18 cellular contexts compared by ENCODE assay signal in the genomic region with DNA sequence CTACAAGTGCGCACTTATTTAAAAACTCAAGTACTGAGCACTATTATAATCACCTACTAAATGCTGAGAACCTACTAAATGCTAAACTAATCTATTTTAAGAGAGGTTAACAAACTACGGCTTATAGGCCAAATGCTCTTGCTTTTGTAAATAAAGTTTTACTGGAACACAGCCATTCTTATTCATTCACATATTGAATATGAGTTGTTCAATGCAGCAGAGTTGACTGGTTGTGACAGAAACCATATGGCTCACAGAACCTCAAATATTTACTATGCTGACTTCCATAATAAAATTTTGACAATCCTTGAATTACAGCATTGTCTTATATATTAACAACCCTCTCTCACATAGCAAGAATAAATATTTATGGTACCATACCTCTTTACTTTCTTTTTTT.
"Had no signal": no experiment of that assay in that cellular context is flagged by ENCODE, and none has a peak within 500 bp of the region (broad histone marks: within the 10 kb centered on the region; RNA-seq: fewer than 3 reads in every experiment).

No MANE protein-coding gene starts in this region.

- ATAC-seq: effector memory CD8-positive, alpha-beta T cell; naive thymus-derived CD8-positive, alpha-beta T cell had no signal

- H3K4me3 ChIP-seq: esophagus squamous epithelium, hepatocyte, right atrium auricular region, sigmoid colon, skin epidermis, stomach, thoracic aorta, transverse colon had no signal

- H3K36me3 ChIP-seq: esophagus squamous epithelium, neutrophil, right atrium auricular region, sigmoid colon, stomach, thoracic aorta, transverse colon had no signal

- H3K27me3 ChIP-seq: esophagus squamous epithelium, hepatocyte, neutrophil, right atrium auricular region, sigmoid colon, stomach, transverse colon had no signal

- H3K4me1 ChIP-seq: esophagus squamous epithelium, sigmoid colon, transverse colon had no signal

- H2AFZ ChIP-seq: hepatocyte had no signal

- DNase-seq: effector memory CD8-positive, alpha-beta T cell; esophagus squamous epithelium; foreskin melanocyte; head of caudate nucleus; kidney; naive thymus-derived CD8-positive, alpha-beta T cell; posterior cingulate gyrus; sigmoid colon; stimulated activated CD4-positive, alpha-beta T cell treated with anti-CD3 and anti-CD28 coated beads, Interleukin-12 subunit alpha, Interleukin-12 subunit beta, amount 100 ng/mL, for 4 hours; stimulated activated naive CD4-positive, alpha-beta T cell; stomach; substantia nigra; transverse colon had no signal

- H3K9me3 ChIP-seq: esophagus squamous epithelium, neutrophil, right atrium auricular region, sigmoid colon, stomach, thoracic aorta, transverse colon had no signal

- H3K27ac ChIP-seq: esophagus squamous epithelium, hepatocyte, neutrophil, right atrium auricular region, sigmoid colon, skin epidermis, stomach, thoracic aorta, transverse colon had no signal

- H3K4me2 ChIP-seq: hepatocyte had no signal
